Comparison of ENCODE assay signal across 17 cellular contexts in the genomic region with DNA sequence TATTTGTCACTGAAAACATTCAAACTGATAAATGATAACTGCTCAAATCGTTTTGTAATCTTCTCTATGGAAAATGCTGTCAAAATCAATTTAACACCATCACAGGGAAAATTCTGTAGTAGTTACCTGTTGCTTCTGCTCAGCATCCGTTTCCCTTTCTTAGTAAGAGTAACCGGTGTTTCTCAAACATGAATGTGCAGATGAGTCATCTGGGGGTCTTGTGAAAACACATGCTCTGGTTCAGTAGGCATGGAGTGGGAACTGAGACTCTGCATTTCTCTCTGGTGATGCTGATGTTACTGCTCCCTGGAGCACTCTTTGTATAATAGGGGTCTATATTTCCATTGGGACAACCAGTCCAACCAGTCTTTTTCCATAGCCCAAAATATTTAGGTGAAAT.
DNase-seq lines count a peak whose midpoint lies in the region; ATAC-seq and TF ChIP-seq lines count a peak whose summit lies in the region.
"Had no signal": no experiment of that assay in that cellular context is flagged by ENCODE, and none has a peak within 500 bp of the region (broad histone marks: within the 10 kb centered on the region; RNA-seq: fewer than 3 reads in every experiment).

No MANE protein-coding gene starts in this region.

- peaks cover 18% of the 10 kb centered on the region for H3K4me1 Mint-ChIP-seq in endodermal cell
- H3K4me1 Mint-ChIP-seq: memory B cell had no signal

- ATAC-seq in GM18858 (IDR thresholded peaks at IDR 0.05; ENCODE audit: unreplicated experiment) (peak; percentile 74), GM21515 (IDR thresholded peaks at IDR 0.05; ENCODE audit: unreplicated experiment) (peak; percentile 70), HG03039 (IDR thresholded peaks at IDR 0.05; ENCODE audit: unreplicated experiment) (peak; percentile 83), body of pancreas (no peak)
- ATAC-seq in activated naive CD4-positive, alpha-beta T cell treated with anti-CD3 and anti-CD28 coated beads, Interleukin-2, amount 50 U/mL, for 72 hours: no peak
- ATAC-seq: right cardiac atrium had no signal

- TF ChIP-seq CTCF in endodermal cell (conservative IDR thresholded peaks at IDR 0.05) (no peak), body of pancreas (IDR thresholded peaks at IDR 0.05) (no peak)

- H3K4me1 ChIP-seq in endodermal cell (ENCODE audit: control insufficient read depth, insufficient read depth, low read length) (peaks cover 4% of the 10 kb centered on the region), body of pancreas (peaks cover 18% of the 10 kb centered on the region)
- H3K4me1 ChIP-seq: SJSA1, transverse colon had no signal

- H3K9me3 Mint-ChIP-seq in endodermal cell: peaks cover 15% of the 10 kb centered on the region
- H3K9me3 Mint-ChIP-seq in activated naive CD4-positive, alpha-beta T cell treated with anti-CD3 and anti-CD28 coated beads, Interleukin-2, amount 50 U/mL, for 72 hours: peaks cover 0 to 3% of the 10 kb centered on the region in 2 donors

- no peak for DNase-seq in endodermal cell
- DNase-seq in activated naive CD4-positive, alpha-beta T cell treated with anti-CD3 and anti-CD28 coated beads, Interleukin-2, amount 50 U/mL, for 72 hours (ENCODE audit: low spot score in 2 of 2): no peak
- DNase-seq in activated gamma-delta T cell (lab: John Stamatoyannopoulos, UW): no peak
- no peak for DNase-seq in body of pancreas
- no peak for DNase-seq in NCI-H345 treated with DMSO at 0.1 percent for 48 hours (lab: John Stamatoyannopoulos, UW; ENCODE audit: unreplicated experiment)
- DNase-seq: activated CD4-positive, alpha-beta T cell treated with anti-CD3 and anti-CD28 coated beads, Interleukin-2, amount 50 U/mL, for 4 hours; NCI-H1048; right cardiac atrium; stimulated activated CD4-positive, alpha-beta T cell treated with anti-CD3 and anti-CD28 coated beads, Interleukin-1b, Interleukin-23, amount 100 ng/mL, for 48 hours; stimulated activated CD8-positive, alpha-beta memory T cell treated with anti-CD3 and anti-CD28 coated beads, Interleukin-4, amount 100 ng/mL, for 48 hours; transverse colon had no signal

- peaks cover 9% of the 10 kb centered on the region for H3K27me3 Mint-ChIP-seq in endodermal cell (ENCODE audit: insufficient read depth)

- WGBS in endodermal cell (ENCODE audit: insufficient coverage in 1 of 2, insufficient read length in 1 of 2), 2 experiments: 96 to 100% methylated on average over 1 to 3 of the region's 3 CpGs
- 69 to 70% methylated on average over 3 of the region's 3 CpGs for WGBS in body of pancreas, 2 donors

- no peak for TF ChIP-seq POLR2A in body of pancreas (IDR thresholded peaks at IDR 0.05)

- H3K4me3 Mint-ChIP-seq in endodermal cell: no peak overlapping the region
- H3K4me3 Mint-ChIP-seq: memory B cell had no signal

- no peaks in the 10 kb centered on the region for H3K36me3 Mint-ChIP-seq in endodermal cell (ENCODE audit: low read depth)
- no peaks in the 10 kb centered on the region for H3K36me3 Mint-ChIP-seq in activated naive CD4-positive, alpha-beta T cell treated with anti-CD3 and anti-CD28 coated beads, Interleukin-2, amount 50 U/mL, for 72 hours
- H3K36me3 Mint-ChIP-seq: memory B cell had no signal

- peaks cover 11% of the 10 kb centered on the region for H3K9me3 ChIP-seq in endodermal cell (ENCODE audit: control insufficient read depth, low read length)
- H3K9me3 ChIP-seq in body of pancreas: no peaks in the 10 kb centered on the region
- H3K9me3 ChIP-seq: SJSA1, transverse colon had no signal

- no peak overlapping the region for H3K9ac ChIP-seq in endodermal cell (ENCODE audit: extremely low read depth, low read length, poor library complexity, severe bottlenecking)
- H3K9ac ChIP-seq: BLaER1 treated with 17β-estradiol and CSF1 and Interleukin-3, amounts not matched to agents 10 nM and 100 nM had no signal

- no peaks in the 10 kb centered on the region for H3K27me3 ChIP-seq in endodermal cell (ENCODE audit: control insufficient read depth, insufficient read depth, low read length, poor library complexity, severe bottlenecking)
- H3K27me3 ChIP-seq in body of pancreas: no peaks in the 10 kb centered on the region
- H3K27me3 ChIP-seq: BLaER1 treated with 17β-estradiol and CSF1 and Interleukin-3, amounts not matched to agents 10 nM and 100 nM; SJSA1; transverse colon had no signal

- H3K27ac ChIP-seq in endodermal cell (ENCODE audit: low read depth, low read length) (peak overlapping the region; percentile 96), body of pancreas (no peak overlapping the region)
- H3K27ac ChIP-seq: BLaER1 treated with 17β-estradiol and CSF1 and Interleukin-3, amounts not matched to agents 10 nM and 100 nM; SJSA1; transverse colon had no signal

- H3K27ac Mint-ChIP-seq in endodermal cell: no peak overlapping the region
- H3K27ac Mint-ChIP-seq in activated naive CD4-positive, alpha-beta T cell treated with anti-CD3 and anti-CD28 coated beads, Interleukin-2, amount 50 U/mL, for 72 hours: no peak overlapping the region
- H3K27ac Mint-ChIP-seq: memory B cell had no signal

- H3K36me3 ChIP-seq in endodermal cell (ENCODE audit: control insufficient read depth, insufficient read depth, low read length) (no peaks in the 10 kb centered on the region), body of pancreas (replicated peaks in 1 of 2; ENCODE audit: insufficient read depth in 1 of 2, low read depth in 2 of 2) (no peaks in the 10 kb centered on the region)
- H3K36me3 ChIP-seq: BLaER1 treated with 17β-estradiol and CSF1 and Interleukin-3, amounts not matched to agents 10 nM and 100 nM; SJSA1; transverse colon had no signal

- H3K4me3 ChIP-seq in endodermal cell (ENCODE audit: low read length) (no peak overlapping the region), body of pancreas (no peak overlapping the region)
- H3K4me3 ChIP-seq: BLaER1 treated with 17β-estradiol and CSF1 and Interleukin-3, amounts not matched to agents 10 nM and 100 nM; SJSA1; transverse colon had no signal

- intact Hi-C loops in body of pancreas (cut with DNase I): no loop called here

Comparison
In these comparisons a context has a peak if more than half of its experiments do, and no peak if none do; other contexts are left out.
1. ATAC-seq: peak in GM18858 (single experiment), GM21515 (single experiment) and HG03039 (single experiment); none in activated naive CD4-positive, alpha-beta T cell treated with anti-CD3 and anti-CD28 coated beads, Interleukin-2, amount 50 U/mL, for 72 hours (0 of 2) and body of pancreas (single experiment).